Comparison of ENCODE assay signal across 12 cellular contexts in the genomic region with DNA sequence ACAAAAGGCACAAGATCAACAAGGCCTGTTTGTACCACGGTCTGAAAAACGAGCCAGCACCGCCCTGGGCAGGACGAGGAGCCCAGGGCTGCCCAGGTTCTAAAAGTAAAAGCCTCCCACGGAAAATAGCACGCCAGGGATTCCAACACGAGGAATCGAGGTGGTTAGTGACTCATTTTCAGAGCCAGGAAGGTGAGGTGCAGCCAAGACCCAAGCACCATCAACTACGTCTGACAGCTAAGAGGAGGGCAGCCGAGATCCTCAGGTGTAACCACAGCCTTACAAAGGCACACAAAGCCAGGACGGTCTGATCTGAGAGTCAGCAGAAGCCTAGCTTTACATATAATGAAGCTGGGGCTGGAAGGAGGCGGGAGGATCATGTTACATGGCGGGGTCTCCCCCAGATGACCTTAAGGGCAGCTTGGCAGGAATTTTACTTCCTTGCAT. TPM values are rescaled to one million over a fixed set of nuclear protein-coding genes. Genes with fewer than 3 reads are reported as not detected.
A peak's percentile ranks its signal among the peaks of the same experiment; 100 is the strongest.
DNase-seq lines count a peak whose midpoint lies in the region; ATAC-seq and TF ChIP-seq lines count a peak whose summit lies in the region.
"Had no signal": no experiment of that assay in that cellular context is flagged by ENCODE, and none has a peak within 500 bp of the region (broad histone marks: within the 10 kb centered on the region; RNA-seq: fewer than 3 reads in every experiment).

No MANE protein-coding gene starts in this region.

- H3K9me3 Mint-ChIP-seq in activated naive CD4-positive, alpha-beta T cell treated with anti-CD3 and anti-CD28 coated beads, Interleukin-2, amount 50 U/mL, for 24 hours: no peaks in the 10 kb centered on the region

- peak; percentile 10 to 48 (median 35) for DNase-seq in stimulated activated naive CD4-positive, alpha-beta T cell (lab: John Stamatoyannopoulos, UW)
- DNase-seq in stimulated activated naive CD4-positive, alpha-beta T cell treated with Interleukin-2 at 50 U/mL for 16 hours (lab: John Stamatoyannopoulos, UW): no peak
- DNase-seq in left kidney (ENCODE audit: low read depth, low spot score): peak; percentile 81
- no peak for DNase-seq in upper lobe of right lung
- no peak for DNase-seq in COR-L47 (lab: John Stamatoyannopoulos, UW)
- no peak for DNase-seq in ascending aorta (ENCODE audit: low spot score in 2 of 2)
- DNase-seq: activated CD4-positive, CD25-positive, alpha-beta regulatory T cell; brain microvascular endothelial cell; GF-D8 had no signal

- H3K27me3 Mint-ChIP-seq in activated naive CD4-positive, alpha-beta T cell treated with anti-CD3 and anti-CD28 coated beads, Interleukin-2, amount 50 U/mL, for 24 hours: no peaks in the 10 kb centered on the region

- peak overlapping the region; percentile 81 for H3K4me3 Mint-ChIP-seq in activated naive CD4-positive, alpha-beta T cell treated with anti-CD3 and anti-CD28 coated beads, Interleukin-2, amount 50 U/mL, for 24 hours

- H3K4me1 ChIP-seq in upper lobe of right lung (peaks cover 5% of the 10 kb centered on the region), ascending aorta (peaks cover 0 to 32% of the 10 kb centered on the region in 2 donors)

- H3K4me3 ChIP-seq in upper lobe of right lung: no peak overlapping the region
- H3K4me3 ChIP-seq in ascending aorta: no peak overlapping the region
- H3K4me3 ChIP-seq: esophagus muscularis mucosa had no signal

- H3K27me3 ChIP-seq in upper lobe of right lung (no peaks in the 10 kb centered on the region), ascending aorta (no peaks in the 10 kb centered on the region)
- H3K27me3 ChIP-seq: brain microvascular endothelial cell, esophagus muscularis mucosa had no signal

- H3K36me3 Mint-ChIP-seq in activated naive CD4-positive, alpha-beta T cell treated with anti-CD3 and anti-CD28 coated beads, Interleukin-2, amount 50 U/mL, for 24 hours: peaks cover 4% of the 10 kb centered on the region

- TF ChIP-seq CTCF in upper lobe of right lung (IDR thresholded peaks at IDR 0.05) (no peak), ascending aorta (IDR thresholded peaks at IDR 0.05) (no peak)

- peak overlapping the region; percentile 88 for H3K27ac Mint-ChIP-seq in activated naive CD4-positive, alpha-beta T cell treated with anti-CD3 and anti-CD28 coated beads, Interleukin-2, amount 50 U/mL, for 24 hours

- H3K36me3 ChIP-seq in upper lobe of right lung (no peaks in the 10 kb centered on the region), ascending aorta (no peaks in the 10 kb centered on the region)
- H3K36me3 ChIP-seq: brain microvascular endothelial cell, esophagus muscularis mucosa had no signal

- H3K9me3 ChIP-seq in upper lobe of right lung: no peaks in the 10 kb centered on the region
- no peaks in the 10 kb centered on the region for H3K9me3 ChIP-seq in ascending aorta
- H3K9me3 ChIP-seq: esophagus muscularis mucosa had no signal

- intact Hi-C loops in upper lobe of right lung (cut with DNase I) (no loop called here), ascending aorta (cut with DNase I) (no loop called here)

- peaks cover 90% of the 10 kb centered on the region for H3K4me1 Mint-ChIP-seq in activated naive CD4-positive, alpha-beta T cell treated with anti-CD3 and anti-CD28 coated beads, Interleukin-2, amount 50 U/mL, for 24 hours

- H3K27ac ChIP-seq in upper lobe of right lung (no peak overlapping the region), ascending aorta (peak overlapping the region in 1 of 2 donors; percentile 32)
- H3K27ac ChIP-seq: brain microvascular endothelial cell had no signal

- ATAC-seq in upper lobe of right lung: peak; percentile 53
- ATAC-seq in GM18873 (IDR thresholded peaks at IDR 0.05; ENCODE audit: low FRiP score, unreplicated experiment): no peak

RNA-seq across cellular contexts. Expression of a gene that starts 52.5 kb away (rescaled TPM):
- total RNA-seq in upper lobe of right lung (31.1 TPM), ascending aorta (26.7 TPM)

Comparison
In these comparisons a context has a peak if more than half of its experiments do, and no peak if none do; other contexts are left out.
1. DNase-seq: peak in stimulated activated naive CD4-positive, alpha-beta T cell (6 of 6) and left kidney (single experiment); none in stimulated activated naive CD4-positive, alpha-beta T cell treated with Interleukin-2 at 50 U/mL for 16 hours (single experiment), upper lobe of right lung (single experiment), COR-L47 (single experiment) and ascending aorta (0 of 2).